Comparison of ENCODE assay signal across 26 cellular contexts in the genomic region with DNA sequence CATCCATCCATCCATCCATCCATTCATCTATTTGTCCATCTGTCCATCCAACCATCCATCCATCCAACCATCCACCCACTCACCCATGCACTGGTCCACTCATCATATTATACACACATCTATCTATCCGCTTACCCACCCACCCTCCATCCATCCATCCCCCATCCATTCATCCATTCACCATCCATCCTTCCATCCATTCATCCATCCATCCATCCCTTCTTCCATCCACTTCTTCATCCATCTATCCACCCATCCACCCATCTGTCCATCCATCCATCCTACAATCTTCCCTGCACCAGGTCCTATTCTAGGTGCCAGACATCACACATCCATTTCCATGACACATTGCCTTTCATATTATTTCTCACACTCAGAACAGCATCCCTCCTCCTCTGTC.
DNase-seq lines count a peak whose midpoint lies in the region; FAIRE-seq and TF ChIP-seq lines count a peak whose summit lies in the region.
"Had no signal": no experiment of that assay in that cellular context is flagged by ENCODE, and none has a peak within 500 bp of the region (broad histone marks: within the 10 kb centered on the region; RNA-seq: fewer than 3 reads in every experiment).

No MANE protein-coding gene starts in this region.

- no peaks in the 10 kb centered on the region for H3K36me3 Mint-ChIP-seq in activated CD4-positive, alpha-beta T cell treated with anti-CD3 and anti-CD28 coated beads, Interleukin-2, amount 10 ng/mL, durations not matched to agents 24 days and 14 days (ENCODE audit: low read depth)
- H3K36me3 Mint-ChIP-seq in chondrocyte (ENCODE audit: low read depth) = peaks cover 3% of the 10 kb centered on the region
- H3K36me3 Mint-ChIP-seq: CD4-positive, alpha-beta memory T cell; CD8-positive, alpha-beta memory T cell had no signal

- no peak overlapping the region for H3K27ac ChIP-seq in breast epithelium
- H3K27ac ChIP-seq: 22Rv1; A549; BLaER1 treated with 17β-estradiol and CSF1 and Interleukin-3, amounts not matched to agents 10 nM and 100 nM; C4-2B had no signal

- TF ChIP-seq CTCF in chondrocyte (IDR thresholded peaks at IDR 0.05) (no peak), breast epithelium (IDR thresholded peaks at IDR 0.05) (no peak)

- H3K27ac Mint-ChIP-seq in activated CD4-positive, alpha-beta T cell treated with anti-CD3 and anti-CD28 coated beads, Interleukin-2, amount 10 ng/mL, durations not matched to agents 24 days and 14 days = peak overlapping the region; percentile 46
- H3K27ac Mint-ChIP-seq in chondrocyte (ENCODE audit: unreplicated experiment) = peak overlapping the region; percentile 25
- H3K27ac Mint-ChIP-seq: B cell; CD4-positive, alpha-beta memory T cell; CD8-positive, alpha-beta memory T cell had no signal

- H3K27me3 Mint-ChIP-seq in activated CD4-positive, alpha-beta T cell treated with anti-CD3 and anti-CD28 coated beads, Interleukin-2, amount 10 ng/mL, durations not matched to agents 24 days and 14 days = peaks cover 8% of the 10 kb centered on the region
- H3K27me3 Mint-ChIP-seq in chondrocyte (ENCODE audit: low read depth) = no peaks in the 10 kb centered on the region

- no peaks in the 10 kb centered on the region for H3K36me3 ChIP-seq in breast epithelium
- H3K36me3 ChIP-seq: BLaER1 treated with 17β-estradiol and CSF1 and Interleukin-3, amounts not matched to agents 10 nM and 100 nM had no signal

- H3K4me1 ChIP-seq in breast epithelium = no peaks in the 10 kb centered on the region
- H3K4me1 ChIP-seq: Caco-2 had no signal

- no peak for TF ChIP-seq POLR2A in breast epithelium (IDR thresholded peaks at IDR 0.05)

- H3K27me3 ChIP-seq in breast epithelium = no peaks in the 10 kb centered on the region
- H3K27me3 ChIP-seq: BLaER1 treated with 17β-estradiol and CSF1 and Interleukin-3, amounts not matched to agents 10 nM and 100 nM had no signal

- H3K4me3 ChIP-seq in breast epithelium = no peak overlapping the region
- H3K4me3 ChIP-seq: A549; BLaER1 treated with 17β-estradiol and CSF1 and Interleukin-3, amounts not matched to agents 10 nM and 100 nM; GM12878 had no signal

- peak; percentile 44 for FAIRE-seq in urothelium cell line (lab: Jason Lieb, UNC)
- FAIRE-seq: A549, D721Med, GM12878, GM12892, GM18507 had no signal

- DNase-seq in activated CD4-positive, alpha-beta T cell treated with anti-CD3 and anti-CD28 coated beads, Interleukin-2, amount 10 ng/mL, durations not matched to agents 24 days and 14 days = no peak
- no peak for DNase-seq in activated CD4-positive, alpha-beta T cell treated with anti-CD3 and anti-CD28 coated beads, Interleukin-2, amount 50 U/mL, for 48 hours
- DNase-seq in chondrocyte (ENCODE audit: low spot score) (no peak), urothelium cell line (ENCODE audit: low spot score) (no peak), cerebellar cortex (ENCODE audit: low spot score) (no peak), breast epithelium (ENCODE audit: low spot score in 2 of 2) (no peak)
- DNase-seq: AML-193; Caco-2; Calu3; CD4-positive, alpha-beta memory T cell; CD8-positive, alpha-beta memory T cell; DMS153; DMS53; DMS79; DND-41; EL; GDM1 had no signal

- H3K9me3 ChIP-seq in breast epithelium = no peaks in the 10 kb centered on the region
- H3K9me3 ChIP-seq: A549; BLaER1 treated with 17β-estradiol and CSF1 and Interleukin-3, amounts not matched to agents 10 nM and 100 nM; Caco-2 had no signal

- peaks cover under 1% of the 10 kb centered on the region for H3K4me1 Mint-ChIP-seq in activated CD4-positive, alpha-beta T cell treated with anti-CD3 and anti-CD28 coated beads, Interleukin-2, amount 10 ng/mL, durations not matched to agents 24 days and 14 days
- peaks cover 33% of the 10 kb centered on the region for H3K4me1 Mint-ChIP-seq in chondrocyte (ENCODE audit: low read depth)
- H3K4me1 Mint-ChIP-seq: B cell; CD4-positive, alpha-beta memory T cell; CD8-positive, alpha-beta memory T cell had no signal

- H3K9me3 Mint-ChIP-seq in activated CD4-positive, alpha-beta T cell treated with anti-CD3 and anti-CD28 coated beads, Interleukin-2, amount 10 ng/mL, durations not matched to agents 24 days and 14 days = no peaks in the 10 kb centered on the region
- no peaks in the 10 kb centered on the region for H3K9me3 Mint-ChIP-seq in chondrocyte (ENCODE audit: low read depth)
- H3K9me3 Mint-ChIP-seq: CD4-positive, alpha-beta memory T cell; CD8-positive, alpha-beta memory T cell had no signal

- no peak overlapping the region for H3K4me3 Mint-ChIP-seq in activated CD4-positive, alpha-beta T cell treated with anti-CD3 and anti-CD28 coated beads, Interleukin-2, amount 10 ng/mL, durations not matched to agents 24 days and 14 days
- no peak overlapping the region for H3K4me3 Mint-ChIP-seq in chondrocyte (ENCODE audit: unreplicated experiment)
- H3K4me3 Mint-ChIP-seq: B cell; CD4-positive, alpha-beta memory T cell; CD8-positive, alpha-beta memory T cell had no signal

- intact Hi-C loops in activated CD4-positive, alpha-beta T cell treated with anti-CD3 and anti-CD28 coated beads, Interleukin-2, amount 10 ng/mL, durations not matched to agents 24 days and 14 days (cut with micrococcal nuclease) = no loop called here
- intact Hi-C loops in breast epithelium (cut with DNase I; ENCODE audit: low total_unique reads) = loop anchor here (5.0 kb wide), 1 partner anchor 451 kb away; no protein-coding TSS in a partner anchor
